ENCODE assay signal across 17 cellular contexts in genomic region chr1:2417083-2417832, GRCh38. TPM values are rescaled to one million over a fixed set of nuclear protein-coding genes. Genes with fewer than 3 reads are reported as not detected.
A peak's percentile ranks its signal among the peaks of the same experiment; 100 is the strongest.
DNase-seq lines count a peak whose midpoint lies in the region; ATAC-seq and TF ChIP-seq lines count a peak whose summit lies in the region.
"Had no signal": no experiment of that assay in that cellular context is flagged by ENCODE, and none has a peak within 500 bp of the region (broad histone marks: within the 10 kb centered on the region; RNA-seq: fewer than 3 reads in every experiment).

No MANE protein-coding gene starts in this region.

- H3K36me3 ChIP-seq in testis (ENCODE audit: low read depth, missing control alignments) (no peaks in the 10 kb centered on the region), ascending aorta (no peaks in the 10 kb centered on the region)
- H3K36me3 ChIP-seq: adrenal gland, ovary had no signal

- H3K9me3 Mint-ChIP-seq in T-helper 2 cell treated with Interferon-gamma antibody and Interleukin-4, amounts not matched to agents 5 μg/mL and 100 μg/mL, for 36 hours: no peaks in the 10 kb centered on the region
- H3K9me3 Mint-ChIP-seq in activated naive CD8-positive, alpha-beta T cell treated with anti-CD3 and anti-CD28 coated beads, Interleukin-2, amount 10 ng/mL, durations not matched to agents 7 days and 5 days: no peaks in the 10 kb centered on the region
- H3K9me3 Mint-ChIP-seq in natural killer cell treated with Interleukin-12 subunit alpha and Interleukin-12 subunit beta and Interleukin-15 and Interleukin-18, amount 100 ng/mL, for 72 hours: no peaks in the 10 kb centered on the region

- H3K4me3 ChIP-seq in LNCaP clone FGC (ENCODE audit: low read depth, low read length) (peak overlapping the region; percentile 27), testis (no peak overlapping the region), ascending aorta (no peak overlapping the region)
- H3K4me3 ChIP-seq: adrenal gland, ovary, smooth muscle cell had no signal

- intact Hi-C loops in left cardiac atrium (cut with DNase I): loop anchor here (5.0 to 10.0 kb wide), 2 partner anchors 228 to 370 kb away; no protein-coding TSS in a partner anchor
- intact Hi-C loops in testis (cut with DNase I; ENCODE audit: low total_unique reads): loop anchor here (5.0 kb wide), 1 partner anchor 115 kb away; the partner anchor contains the start of gene HES5
- intact Hi-C loops in ascending aorta (cut with DNase I): loop anchor here (10.0 kb wide), 1 partner anchor 1008 kb away; no protein-coding TSS in a partner anchor

- peaks cover 21% of the 10 kb centered on the region for H3K4me1 Mint-ChIP-seq in T-helper 2 cell treated with Interferon-gamma antibody and Interleukin-4, amounts not matched to agents 5 μg/mL and 100 μg/mL, for 36 hours (ENCODE audit: low read depth)
- peaks cover 21% of the 10 kb centered on the region for H3K4me1 Mint-ChIP-seq in activated naive CD8-positive, alpha-beta T cell treated with anti-CD3 and anti-CD28 coated beads, Interleukin-2, amount 10 ng/mL, durations not matched to agents 7 days and 5 days
- H3K4me1 Mint-ChIP-seq in natural killer cell treated with Interleukin-12 subunit alpha and Interleukin-12 subunit beta and Interleukin-15 and Interleukin-18, amount 100 ng/mL, for 72 hours (ENCODE audit: low read depth in 2 of 2): peaks cover 24% of the 10 kb centered on the region in 2 donors

- POLR2A ChIA-PET in activated naive CD8-positive, alpha-beta T cell treated with anti-CD3 and anti-CD28 coated beads, Interleukin-2, amount 10 ng/mL, durations not matched to agents 7 days and 5 days (lab: Charles Lee): interaction anchor here (0.6 to 5.0 kb wide), 6 partner anchors 10 to 168 kb away, joined by 3 to 98 read pairs (median 22); partner anchors contain the start of genes PANK4, PRXL2B and TNFRSF14

- H3K36me3 Mint-ChIP-seq in T-helper 2 cell treated with Interferon-gamma antibody and Interleukin-4, amounts not matched to agents 5 μg/mL and 100 μg/mL, for 36 hours (ENCODE audit: low read depth): peaks cover 3% of the 10 kb centered on the region
- peaks cover 4% of the 10 kb centered on the region for H3K36me3 Mint-ChIP-seq in activated naive CD8-positive, alpha-beta T cell treated with anti-CD3 and anti-CD28 coated beads, Interleukin-2, amount 10 ng/mL, durations not matched to agents 7 days and 5 days
- no peaks in the 10 kb centered on the region for H3K36me3 Mint-ChIP-seq in natural killer cell treated with Interleukin-12 subunit alpha and Interleukin-12 subunit beta and Interleukin-15 and Interleukin-18, amount 100 ng/mL, for 72 hours

- no peak overlapping the region for H3K27ac ChIP-seq in testis
- H3K27ac ChIP-seq in ascending aorta: no peak overlapping the region
- H3K27ac ChIP-seq: adrenal gland, ovary had no signal

- peak overlapping the region; percentile 82 for H3K27ac Mint-ChIP-seq in T-helper 2 cell treated with Interferon-gamma antibody and Interleukin-4, amounts not matched to agents 5 μg/mL and 100 μg/mL, for 36 hours
- H3K27ac Mint-ChIP-seq in activated naive CD8-positive, alpha-beta T cell treated with anti-CD3 and anti-CD28 coated beads, Interleukin-2, amount 10 ng/mL, durations not matched to agents 7 days and 5 days: peak overlapping the region; percentile 92
- peak overlapping the region; percentile 74 to 90 for H3K27ac Mint-ChIP-seq in natural killer cell treated with Interleukin-12 subunit alpha and Interleukin-12 subunit beta and Interleukin-15 and Interleukin-18, amount 100 ng/mL, for 72 hours

- no peaks in the 10 kb centered on the region for H3K27me3 Mint-ChIP-seq in T-helper 2 cell treated with Interferon-gamma antibody and Interleukin-4, amounts not matched to agents 5 μg/mL and 100 μg/mL, for 36 hours (ENCODE audit: low read depth)
- no peaks in the 10 kb centered on the region for H3K27me3 Mint-ChIP-seq in activated naive CD8-positive, alpha-beta T cell treated with anti-CD3 and anti-CD28 coated beads, Interleukin-2, amount 10 ng/mL, durations not matched to agents 7 days and 5 days
- H3K27me3 Mint-ChIP-seq in natural killer cell treated with Interleukin-12 subunit alpha and Interleukin-12 subunit beta and Interleukin-15 and Interleukin-18, amount 100 ng/mL, for 72 hours: no peaks in the 10 kb centered on the region

- no peak for TF ChIP-seq POLR2A in testis (IDR thresholded peaks at IDR 0.05)

- ATAC-seq in activated naive CD8-positive, alpha-beta T cell treated with anti-CD3 and anti-CD28 coated beads, Interleukin-2, amount 10 ng/mL, durations not matched to agents 7 days and 5 days (ENCODE audit: low read depth): no peak
- no peak for ATAC-seq in natural killer cell treated with Interleukin-12 subunit alpha and Interleukin-12 subunit beta and Interleukin-15 and Interleukin-18, amount 100 ng/mL, for 72 hours
- no peak for ATAC-seq in left cardiac atrium

- peaks cover 14% of the 10 kb centered on the region for H3K4me1 ChIP-seq in testis
- H3K4me1 ChIP-seq in ascending aorta: peaks cover 12 to 17% of the 10 kb centered on the region in 2 donors

- H3K4me3 Mint-ChIP-seq in T-helper 2 cell treated with Interferon-gamma antibody and Interleukin-4, amounts not matched to agents 5 μg/mL and 100 μg/mL, for 36 hours: peak overlapping the region; percentile 81
- peak overlapping the region; percentile 92 for H3K4me3 Mint-ChIP-seq in activated naive CD8-positive, alpha-beta T cell treated with anti-CD3 and anti-CD28 coated beads, Interleukin-2, amount 10 ng/mL, durations not matched to agents 7 days and 5 days
- H3K4me3 Mint-ChIP-seq in natural killer cell treated with Interleukin-12 subunit alpha and Interleukin-12 subunit beta and Interleukin-15 and Interleukin-18, amount 100 ng/mL, for 72 hours: peak overlapping the region; percentile 82

- no peak for DNase-seq in T-helper 2 cell treated with Interferon-gamma antibody and Interleukin-4, amounts not matched to agents 5 μg/mL and 100 μg/mL, for 36 hours (ENCODE audit: low spot score)
- DNase-seq in T-helper 2 cell (no peak), LNCaP clone FGC (ENCODE audit: low read depth) (no peak), left cardiac atrium (no peak), testis (no peak), ascending aorta (ENCODE audit: low spot score in 2 of 2) (no peak)
- DNase-seq in activated naive CD8-positive, alpha-beta T cell treated with anti-CD3 and anti-CD28 coated beads, Interleukin-2, amount 10 ng/mL, durations not matched to agents 7 days and 5 days: no peak
- DNase-seq in natural killer cell treated with Interleukin-12 subunit alpha and Interleukin-12 subunit beta and Interleukin-15 and Interleukin-18, amount 100 ng/mL, for 72 hours (ENCODE audit: low spot score): no peak
- DNase-seq: 8988T, adrenal gland, H7, kidney, midbrain, NCI-H1048, NCI-H2171, ovary had no signal

- no peaks in the 10 kb centered on the region for H3K27me3 ChIP-seq in testis
- peaks cover 11% of the 10 kb centered on the region for H3K27me3 ChIP-seq in ascending aorta
- H3K27me3 ChIP-seq: ovary had no signal

- WGBS in testis, 2 donors: 69 to 86% methylated on average over 4 to 12 of the region's 13 CpGs

- TF ChIP-seq CTCF in LNCaP clone FGC (IDR thresholded peaks at IDR 0.05; ENCODE audit: control insufficient read depth, extremely low read depth, insufficient read depth) (no peak), testis (IDR thresholded peaks at IDR 0.05) (no peak), ascending aorta (IDR thresholded peaks at IDR 0.05) (no peak)

- H3K9me3 ChIP-seq in testis: no peaks in the 10 kb centered on the region
- no peaks in the 10 kb centered on the region for H3K9me3 ChIP-seq in ascending aorta
- H3K9me3 ChIP-seq: adrenal gland, ovary had no signal

RNA-seq across cellular contexts. Expression of gene PEX10, which starts 4.9 kb away (rescaled TPM):
- 1 to 10 TPM; 9.6 to 9.9 TPM for total RNA-seq in activated naive CD8-positive, alpha-beta T cell treated with anti-CD3 and anti-CD28 coated beads, Interleukin-2, amount 10 ng/mL, durations not matched to agents 7 days and 5 days
- 10 to 100 TPM; 10.7 to 18.9 TPM for total RNA-seq in natural killer cell treated with Interleukin-12 subunit alpha and Interleukin-12 subunit beta and Interleukin-15 and Interleukin-18, amount 100 ng/mL, for 72 hours
- total RNA-seq in left cardiac atrium: 10 to 100 TPM; 12.3 to 14.5 TPM
- total RNA-seq in testis: 10 to 100 TPM; 50.4 to 52.8 TPM
- polyA plus RNA-seq in testis (ENCODE audit: insufficient read depth, low read depth, low replicate concordance): 49.5 TPM
- 26.1 TPM for total RNA-seq in ascending aorta

RNA-seq across cellular contexts. Expression of gene RER1, which starts 25.6 kb away (rescaled TPM):
- total RNA-seq in activated naive CD8-positive, alpha-beta T cell treated with anti-CD3 and anti-CD28 coated beads, Interleukin-2, amount 10 ng/mL, durations not matched to agents 7 days and 5 days: 100 to 1,000 TPM; 140 to 147 TPM
- total RNA-seq in natural killer cell treated with Interleukin-12 subunit alpha and Interleukin-12 subunit beta and Interleukin-15 and Interleukin-18, amount 100 ng/mL, for 72 hours: 100 to 1,000 TPM; 139 to 161 TPM
- total RNA-seq in left cardiac atrium (100 to 1,000 TPM in 1 of 2 donors, 10 to 100 TPM in 1; 96.2 to 105 TPM), testis (100 to 1,000 TPM in 1 of 2 donors, 10 to 100 TPM in 1; 89.9 to 104 TPM), ascending aorta (61.3 TPM)
- polyA plus RNA-seq in testis (ENCODE audit: insufficient read depth, low read depth, low replicate concordance): 262 TPM

RNA-seq across cellular contexts. Expression of gene MORN1, which starts 25.9 kb away (rescaled TPM):
- 10 to 100 TPM; 10.5 to 11.6 TPM for total RNA-seq in activated naive CD8-positive, alpha-beta T cell treated with anti-CD3 and anti-CD28 coated beads, Interleukin-2, amount 10 ng/mL, durations not matched to agents 7 days and 5 days
- total RNA-seq in natural killer cell treated with Interleukin-12 subunit alpha and Interleukin-12 subunit beta and Interleukin-15 and Interleukin-18, amount 100 ng/mL, for 72 hours: 1 to 10 TPM; 4.0 to 7.5 TPM
- total RNA-seq in left cardiac atrium: 1 to 10 TPM; 3.7 to 4.9 TPM
- total RNA-seq in testis: 10 to 100 TPM; 30.4 to 34.5 TPM
- 30.9 TPM for polyA plus RNA-seq in testis (ENCODE audit: insufficient read depth, low read depth, low replicate concordance)
- total RNA-seq in ascending aorta: 18.4 TPM

RNA-seq across cellular contexts. Expression of gene PLCH2, which starts 58.8 kb away (rescaled TPM):
- total RNA-seq in activated naive CD8-positive, alpha-beta T cell treated with anti-CD3 and anti-CD28 coated beads, Interleukin-2, amount 10 ng/mL, durations not matched to agents 7 days and 5 days: 10 to 100 TPM; 28.2 to 30.3 TPM
- 1 to 10 TPM; 5.5 to 6.9 TPM for total RNA-seq in natural killer cell treated with Interleukin-12 subunit alpha and Interleukin-12 subunit beta and Interleukin-15 and Interleukin-18, amount 100 ng/mL, for 72 hours
- total RNA-seq in left cardiac atrium: under 1 TPM; 0.13 to 0.74 TPM
- 1 to 10 TPM; 5.7 to 6.5 TPM for total RNA-seq in testis
- polyA plus RNA-seq in testis (ENCODE audit: insufficient read depth, low read depth, low replicate concordance): 2.7 TPM
- total RNA-seq in ascending aorta: not detected
